In the genomic region with DNA sequence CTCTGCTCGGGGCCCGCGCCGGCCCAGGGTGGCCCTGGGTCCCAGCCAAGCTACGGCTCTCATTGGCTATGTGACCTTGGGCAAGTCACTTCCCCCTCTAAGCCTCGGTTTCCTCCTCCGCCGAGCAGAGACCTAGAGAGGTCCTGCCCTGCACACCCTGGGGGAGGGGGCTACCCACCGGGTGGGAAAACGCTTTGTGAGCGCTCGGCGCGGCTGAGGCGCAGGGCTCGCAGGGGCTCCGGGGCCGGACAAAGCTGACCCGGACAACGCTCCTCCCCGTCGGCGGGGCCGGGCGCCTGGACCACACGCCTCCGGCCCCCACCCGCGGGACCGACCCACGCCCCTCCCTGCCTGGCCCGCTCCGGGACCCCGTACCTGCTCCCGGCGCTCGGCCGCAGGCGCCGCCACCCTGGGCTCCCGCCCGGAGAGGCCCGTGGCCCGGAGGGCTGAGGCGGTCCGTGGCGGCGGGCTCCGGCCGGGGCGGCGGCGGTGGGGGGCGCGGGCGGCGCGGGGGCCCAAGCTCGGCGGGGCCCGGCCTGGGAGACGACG, we compare ENCODE assay signal across 8 cellular contexts.
DNase-seq lines count a peak whose midpoint lies in the region; ATAC-seq, FAIRE-seq and TF ChIP-seq lines count a peak whose summit lies in the region.

No MANE protein-coding gene starts in this region.

- DNase-seq in T-helper 17 cell (peak; percentile 18 to 33 (median 30)), K562 (ENCODE audit: extremely low read depth in 1 of 4, low spot score in 3 of 4) (peak; percentile 40 to 56 (median 52)), islet precursor cell (peak; percentile 76), DMS79 (lab: John Stamatoyannopoulos, UW) (no peak)
- DNase-seq in stimulated activated CD4-positive, alpha-beta T cell treated with anti-CD3 and anti-CD28 coated beads, Interleukin-1b, Interleukin-23, amount 100 ng/mL, for 48 hours, result peak; percentile 60

- intact Hi-C loops in K562 (cut with micrococcal nuclease), result loop anchor here (5.0 kb wide), 1 partner anchor 70 kb away; no protein-coding TSS in a partner anchor

- no peak for TF ChIP-seq RAD21 in K562 (CRISPR knock-in tag; conservative IDR thresholded peaks at IDR 0.05 in 1 of 2, IDR thresholded peaks at IDR 0.05 in 1 of 2)

- no peak for FAIRE-seq in K562 (lab: Jason Lieb, UNC)

- ATAC-seq in GM19395 (IDR thresholded peaks at IDR 0.05; ENCODE audit: unreplicated experiment), result peak; percentile 59
- ATAC-seq in HG03469 (IDR thresholded peaks at IDR 0.05; ENCODE audit: unreplicated experiment), result peak; percentile 22
- peak; percentile 6 for ATAC-seq in T-helper 17 cell
- peak; percentile 57 for ATAC-seq in K562

- peak overlapping the region; percentile 52 for H2AFZ ChIP-seq in K562 (ENCODE audit: low read depth, low read length)

- no peaks in the 10 kb centered on the region for H3K9me3 ChIP-seq in BLaER1
- no peaks in the 10 kb centered on the region for H3K9me3 ChIP-seq in T-helper 17 cell (ENCODE audit: control insufficient read depth, low read length, poor library complexity, severe bottlenecking)
- H3K9me3 ChIP-seq in K562 (replicated peaks; ENCODE audit: control insufficient read depth, insufficient read depth, low read depth, low read length), result no peaks in the 10 kb centered on the region

- H3K27me3 ChIP-seq in BLaER1 (no peaks in the 10 kb centered on the region), K562 (ENCODE audit: control insufficient read depth in 2 of 2, insufficient read depth in 2 of 2, low read length in 2 of 2) (no peaks in the 10 kb centered on the region)

- POLR2A ChIA-PET in K562 (lab: Yijun Ruan, JAX), result interaction anchor here (0.6 to 0.7 kb wide), 2 partner anchors 8 to 26 kb away, joined by 3 read pairs; no protein-coding TSS in a partner anchor

- in situ Hi-C loops in K562 (cut with MboI), result no loop called here

- 0% methylated on average over 5 of the region's 63 CpGs for WGBS in K562 (ENCODE audit: insufficient coverage, low coverage, missing lambda C conversion rate)

- H3K9me1 ChIP-seq in K562 (ENCODE audit: control insufficient read depth, insufficient read depth, low read length), result no peaks in the 10 kb centered on the region

- no peak for TF ChIP-seq CTCF in K562 (IDR thresholded peaks at IDR 0.05 in 2 of 3, conservative IDR thresholded peaks at IDR 0.05 in 1 of 3; ENCODE audit: insufficient read depth in 2 of 3, low read depth in 1 of 3, low read length in 3 of 3)

- H3K4me2 ChIP-seq in BLaER1 (peak overlapping the region; percentile 84), K562 (ENCODE audit: insufficient read depth, low read length) (peak overlapping the region; percentile 80)

- H3K36me3 Mint-ChIP-seq in T-helper 17 cell (ENCODE audit: low read depth), result no peaks in the 10 kb centered on the region

- H3K4me1 Mint-ChIP-seq in T-helper 17 cell, result peaks cover 39% of the 10 kb centered on the region

- no peaks in the 10 kb centered on the region for H3K27me3 Mint-ChIP-seq in T-helper 17 cell

- H3K4me1 ChIP-seq in BLaER1 (peaks cover 51% of the 10 kb centered on the region), K562 (replicated peaks in 1 of 2; ENCODE audit: control insufficient read depth in 2 of 2, insufficient read depth in 2 of 2, low read length in 2 of 2) (peaks cover 13 to 21% of the 10 kb centered on the region in 2 experiments; a peak in 4 of 5 replicates)

- H3K9ac ChIP-seq in BLaER1 (peak overlapping the region; percentile 95), K562 (ENCODE audit: insufficient read depth in 1 of 2, low read depth in 2 of 2, low read length in 2 of 2) (peak overlapping the region; percentile 68 to 94)

- BruUV-seq in K562 (replicated peaks; lab: Mats Ljungman, UMichigan), result no TSS peak

- CTCF ChIA-PET in K562 (lab: Yijun Ruan, JAX; ENCODE audit: low intra/inter-chr PET ratio), result no interaction called here

- H3K4me3 Mint-ChIP-seq in T-helper 17 cell, result peak overlapping the region; percentile 96

- H3K79me2 ChIP-seq in K562 (ENCODE audit: control insufficient read depth, insufficient read depth, low read length), result peaks cover 29% of the 10 kb centered on the region

- H4K20me1 ChIP-seq in BLaER1, result peaks cover 50% of the 10 kb centered on the region
- peaks cover 7% of the 10 kb centered on the region; the same call in 1 of the 2 replicates for H4K20me1 ChIP-seq in K562 (replicated peaks; ENCODE audit: control insufficient read depth, insufficient read depth, low read length)

- H3K27ac ChIP-seq in BLaER1 (peak overlapping the region; percentile 93), K562 (ENCODE audit: extremely low read depth, low read depth, low read length) (peak overlapping the region; percentile 65)

- TF ChIP-seq EP300 in K562 (IDR thresholded peaks at IDR 0.05; ENCODE audit: low read length), result no peak

- peak overlapping the region; percentile 94 for H3K27ac Mint-ChIP-seq in T-helper 17 cell

- H3K4me3 ChIP-seq in BLaER1, result peak overlapping the region; percentile 98
- peak overlapping the region; percentile 66 for H3K4me3 ChIP-seq in K562

- peaks cover 5% of the 10 kb centered on the region for H3K36me3 ChIP-seq in BLaER1
- H3K36me3 ChIP-seq in K562 (ENCODE audit: control insufficient read depth, insufficient read depth, low read length), result no peaks in the 10 kb centered on the region

- TF ChIP-seq POLR2A in K562 (conservative IDR thresholded peaks at IDR 0.05), result no peak

TF ChIP-seq in K562, 482 proteins besides CTCF, POLR2A, EP300 and RAD21 (continues in another document):
- TF ChIP-seq ZBTB11 (CRISPR knock-in tag; IDR thresholded peaks at IDR 0.05), result peak in 1 of 3 experiments; percentile 48; a peak in 1 of 6 replicates
- TF ChIP-seq ESRRA (IDR thresholded peaks at IDR 0.05; ENCODE audit: borderline replicate concordance, low read depth), result peak; percentile 28; the same call in 1 of the 2 replicates
- no peak for TF ChIP-seq CGGBP1 (CRISPR knock-in tag; IDR thresholded peaks at IDR 0.05)
- TF ChIP-seq ASH1L (IDR thresholded peaks at IDR 0.05; ENCODE audit: borderline replicate concordance, low read depth, partially characterized antibody), result no peak
- no peak for TF ChIP-seq ZNF217 (CRISPR knock-in tag; IDR thresholded peaks at IDR 0.05)
- TF ChIP-seq POLR2G (IDR thresholded peaks at IDR 0.05; ENCODE audit: low read depth, low read length), result peak; percentile 61
- peak; percentile 41 for TF ChIP-seq CHD1 (IDR thresholded peaks at IDR 0.05; ENCODE audit: low read length)
- TF ChIP-seq HOXB6 (CRISPR knock-in tag; IDR thresholded peaks at IDR 0.05; ENCODE audit: borderline replicate concordance), result no peak
- TF ChIP-seq, protein P1, sequence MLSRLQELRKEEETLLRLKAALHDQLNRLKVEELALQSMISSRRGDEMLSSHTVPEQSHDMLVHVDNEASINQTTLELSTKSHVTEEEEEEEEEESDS (CRISPR knock-in tag; IDR thresholded peaks at IDR 0.05), result no peak
- TF ChIP-seq RB1 (IDR thresholded peaks at IDR 0.05; ENCODE audit: low read depth), result no peak
- TF ChIP-seq TBL1XR1 (IDR thresholded peaks at IDR 0.05; ENCODE audit: low read length in 2 of 2), result no peak
- TF ChIP-seq MEF2A (IDR thresholded peaks at IDR 0.05; ENCODE audit: control insufficient read depth, low read depth, low read length), result no peak
- TF ChIP-seq, protein P2, sequence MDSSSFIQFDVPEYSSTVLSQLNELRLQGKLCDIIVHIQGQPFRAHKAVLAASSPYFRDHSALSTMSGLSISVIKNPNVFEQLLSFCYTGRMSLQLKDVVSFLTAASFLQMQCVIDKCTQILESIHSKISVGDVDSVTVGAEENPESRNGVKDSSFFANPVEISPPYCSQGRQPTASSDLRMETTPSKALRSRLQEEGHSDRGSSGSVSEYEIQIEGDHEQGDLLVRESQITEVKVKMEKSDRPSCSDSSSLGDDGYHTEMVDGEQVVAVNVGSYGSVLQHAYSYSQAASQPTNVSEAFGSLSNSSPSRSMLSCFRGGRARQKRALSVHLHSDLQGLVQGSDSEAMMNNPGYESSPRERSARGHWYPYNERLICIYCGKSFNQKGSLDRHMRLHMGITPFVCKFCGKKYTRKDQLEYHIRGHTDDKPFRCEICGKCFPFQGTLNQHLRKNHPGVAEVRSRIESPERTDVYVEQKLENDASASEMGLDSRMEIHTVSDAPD (CRISPR knock-in tag; IDR thresholded peaks at IDR 0.05), result no peak
- TF ChIP-seq XRCC3 (IDR thresholded peaks at IDR 0.05), result no peak
- no peak for TF ChIP-seq SMARCC2 (IDR thresholded peaks at IDR 0.05; ENCODE audit: low read depth)
- no peak for TF ChIP-seq KLF16 (IDR thresholded peaks at IDR 0.05)
- TF ChIP-seq BRCA1 (IDR thresholded peaks at IDR 0.05), result no peak
- TF ChIP-seq BRCA1 (CRISPR knock-in tag; IDR thresholded peaks at IDR 0.05), result no peak
- no peak for TF ChIP-seq SIRT6 (IDR thresholded peaks at IDR 0.05; ENCODE audit: low read depth, low read length)
- TF ChIP-seq FUS (optimal IDR thresholded peaks at IDR 0.05; ENCODE audit: low read depth, low read length), result no peak
- TF ChIP-seq ZNF146 (CRISPR knock-in tag; IDR thresholded peaks at IDR 0.05; ENCODE audit: unreplicated experiment), result no peak
- TF ChIP-seq NCOA6 (IDR thresholded peaks at IDR 0.05), result no peak

Comparison
In these comparisons a context has a peak if more than half of its experiments do, and no peak if none do; other contexts are left out.
1. ATAC-seq: peak in every context shown above with its lines; median percentile 59 in GM19395; 57 in K562; 22 in HG03469; 6 in T-helper 17 cell.